ENCODE assay signal across 9 cellular contexts in the genomic region with DNA sequence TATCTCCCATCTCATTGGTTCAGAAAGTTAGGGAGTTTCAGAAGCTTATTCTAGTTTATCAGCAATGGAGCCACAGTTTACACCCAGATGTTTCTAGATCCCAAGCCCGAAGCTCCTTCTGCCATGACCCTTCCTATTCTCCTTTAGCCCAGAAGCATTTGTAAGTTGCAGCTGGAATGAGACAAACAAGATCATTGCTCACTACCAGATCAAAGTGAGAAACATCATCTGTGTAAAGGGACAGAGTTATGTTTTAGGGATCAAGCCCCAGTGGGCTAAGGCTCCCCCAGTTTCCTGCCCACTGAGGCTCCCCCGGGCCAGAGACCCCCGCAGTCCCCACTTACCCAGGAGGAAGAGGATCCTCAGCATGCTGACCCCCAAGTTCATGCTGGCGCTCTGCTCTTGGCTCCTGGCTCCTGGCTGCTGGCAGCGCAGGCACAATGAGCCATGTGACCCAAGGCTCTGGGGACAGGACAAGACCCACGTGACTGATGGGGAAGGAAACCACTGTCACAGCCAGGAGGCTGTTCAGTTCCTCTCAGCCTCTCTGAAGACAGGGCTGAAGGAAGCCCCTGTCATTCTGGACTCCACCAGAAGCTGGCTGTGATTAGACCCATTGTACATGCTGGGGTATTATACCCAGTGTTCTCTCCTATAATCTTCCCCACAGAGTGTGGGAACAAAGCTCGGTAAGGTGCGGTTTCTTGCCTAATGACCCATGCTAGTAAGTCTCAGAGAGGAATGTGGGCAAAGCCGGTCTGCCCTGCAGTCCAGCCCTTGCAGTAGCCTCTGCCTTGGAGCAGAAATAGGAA. TPM values are rescaled to one million over a fixed set of nuclear protein-coding genes. Genes with fewer than 3 reads are reported as not detected.
DNase-seq lines count a peak whose midpoint lies in the region; ATAC-seq and TF ChIP-seq lines count a peak whose summit lies in the region.
"Had no signal": no experiment of that assay in that cellular context is flagged by ENCODE, and none has a peak within 500 bp of the region (broad histone marks: within the 10 kb centered on the region; RNA-seq: fewer than 3 reads in every experiment).

A gene with protein sequence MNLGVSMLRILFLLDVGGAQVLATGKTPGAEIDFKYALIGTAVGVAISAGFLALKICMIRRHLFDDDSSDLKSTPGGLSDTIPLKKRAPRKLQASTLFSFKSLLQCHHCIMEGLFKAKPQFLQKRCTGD (minus strand): TSS at position 442 of the 812 bp plus-strand sequence. CDS start 55 bp downstream, at position 387.

- peaks cover 12% of the 10 kb centered on the region for H3F3A ChIP-seq in MM.1S (ENCODE audit: insufficient read depth, low read length)

- no peak within 1 kb of the TSS for H3K27ac ChIP-seq in MM.1S (ENCODE audit: low read length)
- peak within 1 kb of the TSS; percentile 25 to 75 (median 66) for H3K27ac ChIP-seq in tibial nerve

- TF ChIP-seq EP300 in tibial nerve (IDR thresholded peaks at IDR 0.05) = peak in 1 of 2 donors; percentile 84

- no peaks in the 10 kb centered on the region for H3K9me2 ChIP-seq in MM.1S (replicated peaks; ENCODE audit: insufficient read depth, low read length)

- no peaks in the 10 kb centered on the region for H4K20me1 ChIP-seq in MM.1S (ENCODE audit: insufficient read depth, low read length)

- H3K36me3 ChIP-seq in MM.1S (replicated peaks; ENCODE audit: insufficient read depth, low read length) (no peaks in the 10 kb centered on the region), tibial nerve (no peaks in the 10 kb centered on the region)

- TF ChIP-seq CTCF in MM.1S (IDR thresholded peaks at IDR 0.05; ENCODE audit: low read length) (no peak), lower leg skin (IDR thresholded peaks at IDR 0.05) (no peak), tibial nerve (IDR thresholded peaks at IDR 0.05) (no peak)

- 47 to 61% methylated on average over 9 of the region's 9 CpGs for WGBS in lower leg skin, 2 donors
- 35 to 48% methylated on average over 8 to 9 of the region's 9 CpGs for WGBS in tibial nerve, 2 donors

- H3K4me3 ChIP-seq in MM.1S (ENCODE audit: low read length) (peak within 1 kb of the TSS; percentile 43; the same call in 1 of the 2 replicates), lower leg skin (ENCODE audit: low read depth, poor library complexity, severe bottlenecking) (no peak within 1 kb of the TSS), tibial nerve (peak within 1 kb of the TSS; percentile 6 to 41 (median 14))

- ATAC-seq in GM21717 (IDR thresholded peaks at IDR 0.05; ENCODE audit: unreplicated experiment) = peak; percentile 61
- ATAC-seq: Panc1 had no signal

- DNase-seq in MM.1S (peak; percentile 59), anterior cingulate cortex (lab: John Stamatoyannopoulos, UW) (peak in 54 of 58 donors; percentile 27 to 91 (median 72)), lower leg skin (ENCODE audit: low spot score in 2 of 2) (peak; percentile 70 to 92), tibial nerve (ENCODE audit: low spot score in 2 of 2) (peak; percentile 42 to 66), cortex of kidney (lab: John Stamatoyannopoulos, UW) (no peak), activated gamma-delta T cell treated with Interleukin-2 at 50 U/mL for 16 hours (no peak)

- H3K9me3 ChIP-seq in MM.1S (replicated peaks; ENCODE audit: insufficient read depth, low read length) = no peaks in the 10 kb centered on the region
- no peaks in the 10 kb centered on the region for H3K9me3 ChIP-seq in tibial nerve

- H3K9ac ChIP-seq in MM.1S (ENCODE audit: low read length) = peak within 1 kb of the TSS; percentile 40; the same call in 1 of the 2 replicates

- H2AFZ ChIP-seq in MM.1S (ENCODE audit: low read length) = peak within 1 kb of the TSS; percentile 73

- H3K4me1 ChIP-seq in MM.1S (ENCODE audit: low read length) (peaks cover 25% of the 10 kb centered on the region), tibial nerve (peaks cover 0 to 19% (median 13%) of the 10 kb centered on the region in 4 donors)

- intact Hi-C loops in lower leg skin (cut with DNase I; ENCODE audit: low total_unique reads) = no loop called here

- H3K27me3 ChIP-seq in MM.1S (replicated peaks; ENCODE audit: insufficient read depth, low read length) = no peaks in the 10 kb centered on the region
- no peaks in the 10 kb centered on the region for H3K27me3 ChIP-seq in tibial nerve

- no peaks in the 10 kb centered on the region for H3K79me2 ChIP-seq in MM.1S (ENCODE audit: low read length)

- H3K4me2 ChIP-seq in MM.1S (ENCODE audit: low read depth, low read length) = peak within 1 kb of the TSS; percentile 66

- TF ChIP-seq POLR2A in GM15510 (IDR thresholded peaks at IDR 0.05; ENCODE audit: borderline replicate concordance, extremely low read depth, insufficient read length) = peak; percentile 81
- no peak for TF ChIP-seq POLR2A in lower leg skin (IDR thresholded peaks at IDR 0.05)
- TF ChIP-seq POLR2A in tibial nerve (IDR thresholded peaks at IDR 0.05) = peak in 1 of 2 donors; percentile 39

RNA-seq across cellular contexts. Expression of the gene that starts here (rescaled TPM):
- total RNA-seq in lower leg skin (10 to 100 TPM in 2 of 4 donors, 1 to 10 TPM in 2; 3.2 to 12.2 (median 7.1) TPM), tibial nerve (10 to 100 TPM; 18.6 to 37.9 (median 28.8) TPM)

Comparison
In these comparisons a context has a peak if more than half of its experiments do, and no peak if none do; other contexts are left out.
1. DNase-seq: peak in MM.1S (single experiment), anterior cingulate cortex (54 of 58), lower leg skin (2 of 2) and tibial nerve (2 of 2); none in cortex of kidney (single experiment) and activated gamma-delta T cell treated with Interleukin-2 at 50 U/mL for 16 hours (single experiment).